Comparison of ENCODE assay signal across 26 cellular contexts in the genomic region with DNA sequence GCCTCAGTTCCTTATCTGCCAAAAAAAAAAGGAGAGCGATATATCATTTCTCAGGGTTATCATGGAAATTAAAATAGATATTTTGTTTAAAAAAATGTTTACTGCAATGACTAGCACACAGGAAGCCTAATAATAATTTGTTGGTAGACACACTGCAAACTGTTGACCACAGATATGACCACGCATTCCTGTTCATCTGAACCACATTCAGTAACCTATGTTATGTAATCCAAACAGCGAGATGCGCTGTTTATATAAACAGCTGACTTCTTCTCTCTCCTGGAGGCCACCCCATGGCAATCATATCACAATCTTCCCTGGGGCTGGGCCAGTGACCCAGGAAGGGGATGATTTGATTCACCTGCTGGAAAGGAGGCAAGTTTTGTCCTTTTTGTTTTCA.
A peak's percentile ranks its signal among the peaks of the same experiment; 100 is the strongest.
DNase-seq lines count a peak whose midpoint lies in the region; TF ChIP-seq lines count a peak whose summit lies in the region.
"Had no signal": no experiment of that assay in that cellular context is flagged by ENCODE, and none has a peak within 500 bp of the region (broad histone marks: within the 10 kb centered on the region; RNA-seq: fewer than 3 reads in every experiment).

No MANE protein-coding gene starts in this region.

- no peaks in the 10 kb centered on the region for H3K9me3 Mint-ChIP-seq in progenitor cell of endocrine pancreas (ENCODE audit: low read depth)
- H3K9me3 Mint-ChIP-seq: activated naive CD4-positive, alpha-beta T cell treated with anti-CD3 and anti-CD28 coated beads for 36 hours; activated T-cell treated with anti-CD3 and anti-CD28 coated beads, Interleukin-2, amount 50 U/mL, for 24 hours; dendritic cell treated with granulocyte-macrophage colony-stimulating factor and Interleukin-4, amounts not matched to agents 40 ng/mL and 50 ng/mL, for 4 days; T-cell had no signal

- H3K27me3 Mint-ChIP-seq in progenitor cell of endocrine pancreas, result peaks cover 54% of the 10 kb centered on the region
- H3K27me3 Mint-ChIP-seq: B cell had no signal

- no peaks in the 10 kb centered on the region for H3K27me3 ChIP-seq in BLaER1
- H3K27me3 ChIP-seq: cardiac muscle cell, spleen had no signal

- H3K36me3 ChIP-seq in BLaER1, result no peaks in the 10 kb centered on the region
- H3K36me3 ChIP-seq: cardiac muscle cell, lower lobe of right lung, neutrophil, spleen had no signal

- no peak overlapping the region for H3K4me3 Mint-ChIP-seq in progenitor cell of endocrine pancreas (ENCODE audit: low read depth)
- H3K4me3 Mint-ChIP-seq: activated naive CD4-positive, alpha-beta T cell treated with anti-CD3 and anti-CD28 coated beads for 36 hours; activated T-cell treated with anti-CD3 and anti-CD28 coated beads, Interleukin-2, amount 50 U/mL, for 24 hours; B cell; dendritic cell treated with granulocyte-macrophage colony-stimulating factor and Interleukin-4, amounts not matched to agents 40 ng/mL and 50 ng/mL, for 4 days; T-cell had no signal

- H3K9ac ChIP-seq in BLaER1, result no peak overlapping the region

- peaks cover 20% of the 10 kb centered on the region for H3K4me1 ChIP-seq in BLaER1
- H3K4me1 ChIP-seq: lower lobe of right lung, spleen had no signal

- no peak overlapping the region for H3K27ac Mint-ChIP-seq in progenitor cell of endocrine pancreas
- H3K27ac Mint-ChIP-seq: activated naive CD4-positive, alpha-beta T cell treated with anti-CD3 and anti-CD28 coated beads for 36 hours; activated T-cell treated with anti-CD3 and anti-CD28 coated beads, Interleukin-2, amount 50 U/mL, for 24 hours; B cell; dendritic cell treated with granulocyte-macrophage colony-stimulating factor and Interleukin-4, amounts not matched to agents 40 ng/mL and 50 ng/mL, for 4 days; T-cell had no signal

- H4K20me1 ChIP-seq in BLaER1, result no peaks in the 10 kb centered on the region

- no peaks in the 10 kb centered on the region for H3K36me3 Mint-ChIP-seq in progenitor cell of endocrine pancreas (ENCODE audit: insufficient read depth)
- H3K36me3 Mint-ChIP-seq: T-cell had no signal

- DNase-seq in H4 (ENCODE audit: low spot score) (peak; percentile 4), SW480 (ENCODE audit: low spot score) (peak; percentile 10), iris pigment epithelial cell (ENCODE audit: low read depth) (peak; percentile 85), foreskin melanocyte (no peak), NCI-H1105 treated with DMSO at 0.1 percent for 48 hours (lab: John Stamatoyannopoulos, UW) (no peak), progenitor cell of endocrine pancreas (ENCODE audit: low spot score, unreplicated experiment) (no peak), epidermal melanocyte (ENCODE audit: insufficient read length, low spot score) (no peak)
- DNase-seq: activated CD8-positive, alpha-beta memory T cell treated with anti-CD3 and anti-CD28 coated beads for 24 hours; activated naive CD4-positive, alpha-beta T cell treated with anti-CD3 and anti-CD28 coated beads for 36 hours; activated T-cell treated with anti-CD3 and anti-CD28 coated beads, Interleukin-2, amount 50 U/mL, for 24 hours; amygdala; COR-L47; DND-41; kidney; lower lobe of right lung; NCI-H1930; NCI-H2227 treated with DMSO at 0.1 percent for 48 hours; spleen; stimulated activated CD4-positive, alpha-beta T cell treated with anti-CD3 and anti-CD28 coated beads, Interleukin-4, amount 100 ng/mL, for 24 hours; stimulated activated naive CD4-positive, alpha-beta T cell treated with Interleukin-2 at 50 U/mL for 16 hours; T-cell had no signal

- H3K9me3 ChIP-seq in BLaER1, result no peaks in the 10 kb centered on the region
- H3K9me3 ChIP-seq: lower lobe of right lung, neutrophil, spleen had no signal

- H3K4me1 Mint-ChIP-seq in progenitor cell of endocrine pancreas (ENCODE audit: low read depth), result no peaks in the 10 kb centered on the region

- H3K4me3 ChIP-seq in BLaER1, result no peak overlapping the region
- H3K4me3 ChIP-seq: cardiac muscle cell, lower lobe of right lung, spleen had no signal

- no peak for TF ChIP-seq CTCF in progenitor cell of endocrine pancreas (IDR thresholded peaks at IDR 0.05; ENCODE audit: unreplicated experiment)

- no peak overlapping the region for H3K27ac ChIP-seq in BLaER1
- H3K27ac ChIP-seq: cardiac muscle cell, lower lobe of right lung, neutrophil, spleen had no signal

- H3K4me2 ChIP-seq in BLaER1, result peak overlapping the region; percentile 49

Comparison
In these comparisons a context has a peak if more than half of its experiments do, and no peak if none do; other contexts are left out.
1. DNase-seq: peak in H4 (single experiment), SW480 (single experiment) and iris pigment epithelial cell (single experiment); none in foreskin melanocyte (single experiment), NCI-H1105 treated with DMSO at 0.1 percent for 48 hours (single experiment), progenitor cell of endocrine pancreas (single experiment) and epidermal melanocyte (single experiment).